ENCODE assay signal across 14 cellular contexts in the genomic region with DNA sequence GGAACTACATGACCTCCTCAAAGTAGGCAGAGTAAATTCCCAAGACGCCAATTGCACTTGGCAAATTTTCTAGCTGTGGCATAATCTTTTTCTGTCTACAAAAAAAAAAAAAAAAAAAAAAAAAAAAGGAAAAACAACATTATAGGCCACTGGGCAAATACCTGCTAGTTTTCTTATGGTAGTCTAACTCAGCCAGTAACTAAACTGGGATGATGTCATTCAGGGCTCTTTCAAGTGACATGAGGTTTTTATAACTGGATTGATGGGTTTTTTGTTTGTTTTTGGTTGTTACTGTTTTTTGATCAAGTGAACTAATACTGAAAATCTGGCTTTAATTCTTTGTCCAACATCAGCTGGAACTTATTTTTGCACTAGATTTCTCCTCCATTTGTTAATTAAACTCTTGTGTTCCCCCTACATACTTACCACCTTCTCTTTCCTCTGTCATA. TPM values are rescaled to one million over a fixed set of nuclear protein-coding genes. Genes with fewer than 3 reads are reported as not detected.
DNase-seq lines count a peak whose midpoint lies in the region; ATAC-seq, FAIRE-seq and TF ChIP-seq lines count a peak whose summit lies in the region.
"Had no signal": no experiment of that assay in that cellular context is flagged by ENCODE, and none has a peak within 500 bp of the region (broad histone marks: within the 10 kb centered on the region; RNA-seq: fewer than 3 reads in every experiment).

No MANE protein-coding gene starts in this region.

- peaks cover 13% of the 10 kb centered on the region for H3K36me3 Mint-ChIP-seq in T-cell
- H3K36me3 Mint-ChIP-seq: natural killer cell treated with Interleukin-12 subunit alpha and Interleukin-12 subunit beta and Interleukin-15 and Interleukin-18, amount 100 ng/mL, for 72 hours had no signal

- H4K91ac ChIP-seq in mesenchymal stem cell (ENCODE audit: low read length): no peak overlapping the region

- peaks cover 24% of the 10 kb centered on the region for H3K4me1 ChIP-seq in A549
- peaks cover 7% of the 10 kb centered on the region for H3K4me1 ChIP-seq in mesenchymal stem cell (ENCODE audit: control insufficient read depth, insufficient read depth, low read depth, low read length)

- ATAC-seq in A549: no peak
- ATAC-seq in T-cell (replicated peaks in 1 of 4): no peak
- ATAC-seq in HG03135 (IDR thresholded peaks at IDR 0.05; ENCODE audit: unreplicated experiment): no peak
- ATAC-seq in GM19351 (IDR thresholded peaks at IDR 0.05; ENCODE audit: unreplicated experiment): no peak
- ATAC-seq: activated CD8-positive, alpha-beta T cell treated with anti-CD3 and anti-CD28 coated beads, Interleukin-2, amount 10 ng/mL, durations not matched to agents 7 days and 5 days; natural killer cell treated with Interleukin-12 subunit alpha and Interleukin-12 subunit beta and Interleukin-15 and Interleukin-18, amount 100 ng/mL, for 72 hours; stimulated activated naive CD8-positive, alpha-beta T cell treated with anti-CD3 and anti-CD28 coated beads, Interleukin-15, Interleukin-2, amounts not matched to agents 100 U/mL and 50 U/mL, for 24 hours had no signal

- CTCF ChIA-PET in A549 (lab: Yijun Ruan, JAX): interaction anchor here (1.3 to 1.9 kb wide), 3 partner anchors 9 to 20 kb away, joined by 4 to 9 read pairs (median 4); partner anchors contain the start of gene TRDMT1
- CTCF ChIA-PET in T-cell (lab: Charles Lee): interaction anchor here (0.6 kb wide), 3 partner anchors 47 to 443 kb away, joined by 3 to 6 read pairs (median 4); no protein-coding TSS in a partner anchor

- H3K4me2 ChIP-seq in A549 (peak overlapping the region; percentile 11; the same call in 1 of the 3 replicates), mesenchymal stem cell (ENCODE audit: low read length, poor library complexity, severe bottlenecking) (no peak overlapping the region)

- no peaks in the 10 kb centered on the region for H3K9me3 Mint-ChIP-seq in T-cell
- H3K9me3 Mint-ChIP-seq: activated T-helper 1 cell treated with anti-CD3 and anti-CD28 coated beads, Interleukin-12 subunit alpha, Interleukin-12 subunit beta, Interleukin-2, Interleukin-4 antibody, amounts not matched to agents 30 ng/mL and 10 ng/mL and 1 ng/mL, durations not matched to agents 14 hours and 24 hours and 36 hours; natural killer cell treated with Interleukin-12 subunit alpha and Interleukin-12 subunit beta and Interleukin-15 and Interleukin-18, amount 100 ng/mL, for 72 hours had no signal

- TF ChIP-seq EP300 in A549 (IDR thresholded peaks at IDR 0.05): no peak

- no peak overlapping the region for H3K23ac ChIP-seq in mesenchymal stem cell (ENCODE audit: low read length in 2 of 2)

- POLR2A ChIA-PET in A549 (lab: Yijun Ruan, JAX): interaction anchor here (0.6 to 0.7 kb wide), 3 partner anchors 9 to 368 kb away, joined by 3 to 4 read pairs (median 3); no protein-coding TSS in a partner anchor
- POLR2A ChIA-PET in T-cell (lab: Charles Lee): interaction anchor here in 1 of 2 donors (1.3 kb wide), 1 partner anchor 9 kb away, joined by 3 read pairs; no protein-coding TSS in a partner anchor

- H3K36me3 ChIP-seq in mesenchymal stem cell (ENCODE audit: control insufficient read depth in 1 of 2, insufficient read depth in 2 of 2, low read depth in 1 of 2, low read length in 2 of 2) (no peaks in the 10 kb centered on the region), brain microvascular endothelial cell (replicated peaks) (no peaks in the 10 kb centered on the region)
- H3K36me3 ChIP-seq: uterus had no signal

- no peak overlapping the region for H2BK5ac ChIP-seq in mesenchymal stem cell (ENCODE audit: low read depth, low read length, poor library complexity, severe bottlenecking)

- no peak overlapping the region for H3K18ac ChIP-seq in mesenchymal stem cell (ENCODE audit: low read depth in 1 of 2, low read length in 2 of 2)

- H3K79me1 ChIP-seq in mesenchymal stem cell (replicated peaks; ENCODE audit: low read length, poor library complexity, severe bottlenecking): peaks cover 8% of the 10 kb centered on the region

- no peak overlapping the region for H3K27ac Mint-ChIP-seq in T-cell
- H3K27ac Mint-ChIP-seq: activated CD8-positive, alpha-beta T cell treated with anti-CD3 and anti-CD28 coated beads, Interleukin-2, amount 10 ng/mL, durations not matched to agents 7 days and 5 days; activated T-helper 1 cell treated with anti-CD3 and anti-CD28 coated beads, Interleukin-12 subunit alpha, Interleukin-12 subunit beta, Interleukin-2, Interleukin-4 antibody, amounts not matched to agents 30 ng/mL and 10 ng/mL and 1 ng/mL, durations not matched to agents 14 hours and 24 hours and 36 hours; natural killer cell treated with Interleukin-12 subunit alpha and Interleukin-12 subunit beta and Interleukin-15 and Interleukin-18, amount 100 ng/mL, for 72 hours had no signal

- no peak overlapping the region for H3K27ac ChIP-seq in A549
- H3K27ac ChIP-seq in mesenchymal stem cell (ENCODE audit: low read length, poor library complexity, severe bottlenecking): no peak overlapping the region
- H3K27ac ChIP-seq in brain microvascular endothelial cell: no peak overlapping the region
- H3K27ac ChIP-seq: uterus had no signal

- WGBS in A549 (ENCODE audit: missing lambda C conversion rate): 50% methylated on average over 1 of the region's 1 CpG
- WGBS in mesenchymal stem cell: no CpG with 5 or more reads among the region's 1 CpG

- no peak overlapping the region for H2AK5ac ChIP-seq in mesenchymal stem cell (ENCODE audit: low read length, severe bottlenecking)

- no peak for FAIRE-seq in A549 (lab: Jason Lieb, UNC)

- H2BK15ac ChIP-seq in mesenchymal stem cell (ENCODE audit: low read depth, poor library complexity, severe bottlenecking): no peak overlapping the region

- H3K4me3 ChIP-seq in A549 (no peak overlapping the region), mesenchymal stem cell (ENCODE audit: insufficient read depth in 1 of 2, low read depth in 1 of 2, low read length in 2 of 2) (no peak overlapping the region), brain microvascular endothelial cell (ENCODE audit: low read depth, low read length) (no peak overlapping the region)
- H3K4me3 ChIP-seq: uterus had no signal

- no peak overlapping the region for H3K4ac ChIP-seq in mesenchymal stem cell (ENCODE audit: low read depth in 1 of 2, low read length in 2 of 2)

- TF ChIP-seq POLR2A in A549 (IDR thresholded peaks at IDR 0.05; ENCODE audit: low read length): no peak

- H3K9me3 ChIP-seq in A549: no peaks in the 10 kb centered on the region
- no peaks in the 10 kb centered on the region for H3K9me3 ChIP-seq in mesenchymal stem cell (ENCODE audit: control insufficient read depth, low read length)
- H3K9me3 ChIP-seq: uterus had no signal

- TF ChIP-seq CTCF in A549 (IDR thresholded peaks at IDR 0.05): no peak
- no peak for TF ChIP-seq CTCF in brain microvascular endothelial cell (IDR thresholded peaks at IDR 0.05; ENCODE audit: low read depth, low read length, missing control alignments)

- no peak overlapping the region for H2BK12ac ChIP-seq in mesenchymal stem cell (ENCODE audit: low read length in 2 of 2)

- peaks cover 8 to 44% (median 34%) of the 10 kb centered on the region in 3 donors for H3K4me1 Mint-ChIP-seq in T-cell

- no peak overlapping the region for H2BK120ac ChIP-seq in mesenchymal stem cell (ENCODE audit: low read depth, low read length)

- no peak overlapping the region for H4K8ac ChIP-seq in mesenchymal stem cell (ENCODE audit: low read length)

- no peak overlapping the region for H3K14ac ChIP-seq in mesenchymal stem cell (ENCODE audit: low read length in 2 of 2)

- H3K9ac ChIP-seq in mesenchymal stem cell (ENCODE audit: low read length): peak overlapping the region; percentile 62

- in situ Hi-C loops in brain microvascular endothelial cell (cut with HindIII; ENCODE audit: low pct_ligation_motif_present, low sequenced_read_pairs): no loop called here

- no peak for TF ChIP-seq RAD21 in A549 (conservative IDR thresholded peaks at IDR 0.05 in 1 of 2, IDR thresholded peaks at IDR 0.05 in 1 of 2)

- DNase-seq in A549 (ENCODE audit: low read depth in 1 of 2, low spot score in 1 of 2) (no peak), ELR (ENCODE audit: low read depth) (peak; percentile 23), astrocyte of the hippocampus (ENCODE audit: low read depth, low spot score) (peak; percentile 57), mesenchymal stem cell (no peak), T-cell (no peak), brain microvascular endothelial cell (no peak)
- DNase-seq: RPMI8226; stimulated activated naive CD8-positive, alpha-beta T cell treated with anti-CD3 and anti-CD28 coated beads, Interleukin-15, Interleukin-2, amounts not matched to agents 100 U/mL and 50 U/mL, for 24 hours; uterus had no signal

- no peak overlapping the region for H2AFZ ChIP-seq in mesenchymal stem cell (ENCODE audit: low read depth, low read length)

- H3K4me3 Mint-ChIP-seq in T-cell: no peak overlapping the region
- H3K4me3 Mint-ChIP-seq: activated CD8-positive, alpha-beta T cell treated with anti-CD3 and anti-CD28 coated beads, Interleukin-2, amount 10 ng/mL, durations not matched to agents 7 days and 5 days; activated T-helper 1 cell treated with anti-CD3 and anti-CD28 coated beads, Interleukin-12 subunit alpha, Interleukin-12 subunit beta, Interleukin-2, Interleukin-4 antibody, amounts not matched to agents 30 ng/mL and 10 ng/mL and 1 ng/mL, durations not matched to agents 14 hours and 24 hours and 36 hours; natural killer cell treated with Interleukin-12 subunit alpha and Interleukin-12 subunit beta and Interleukin-15 and Interleukin-18, amount 100 ng/mL, for 72 hours had no signal

- H3K27me3 Mint-ChIP-seq in T-cell: no peaks in the 10 kb centered on the region
- H3K27me3 Mint-ChIP-seq: natural killer cell treated with Interleukin-12 subunit alpha and Interleukin-12 subunit beta and Interleukin-15 and Interleukin-18, amount 100 ng/mL, for 72 hours had no signal

- H3K27me3 ChIP-seq in mesenchymal stem cell (ENCODE audit: control insufficient read depth in 1 of 2, insufficient read depth in 1 of 2, low read length in 2 of 2) (no peaks in the 10 kb centered on the region), brain microvascular endothelial cell (replicated peaks) (no peaks in the 10 kb centered on the region)
- H3K27me3 ChIP-seq: uterus had no signal

RNA-seq across cellular contexts. Expression of gene VIM, which starts 7.4 kb away (rescaled TPM):
- polyA plus RNA-seq in A549 (2011; rRNA removed) (773 and 848 TPM in 2 replicates), A549 (2017; fragmentation: RNase III; extraction: RNeasy Plus Mini Kit Qiagen cat#74134 plus additional on column Dnase treatment) (830 to 987 TPM (median 875 TPM) in 3 replicates)
- polyA plus RNA-seq in A549 (2012; cell fraction: cytosol; rRNA removed): 842 and 1,013 TPM in 2 replicates
- polyA plus RNA-seq in A549 (2012; cell fraction: nucleus; rRNA removed): 1,036 and 2,636 TPM in 2 replicates
- 792 and 808 TPM in 2 replicates for polyA minus RNA-seq in A549 (2011; rRNA and poly(A)+ RNA removed)
- polyA plus RNA-seq in mesenchymal stem cell (2013, experiment 1 of 2): 5,108 TPM
- 5,084 TPM for polyA plus RNA-seq in mesenchymal stem cell (2013, experiment 2 of 2)
- 1,000 to 10,000 TPM in 4 of 5 donors, 100 to 1,000 TPM in 1; 704 to 1,632 (median 1,212) TPM for total RNA-seq in T-cell

RNA-seq across cellular contexts. Expression of gene TRDMT1, which starts 19.2 kb away (rescaled TPM):
- polyA plus RNA-seq in A549 (2011; rRNA removed) (5.7 and 7.4 TPM in 2 replicates), A549 (2017; fragmentation: RNase III; extraction: RNeasy Plus Mini Kit Qiagen cat#74134 plus additional on column Dnase treatment) (2.4 to 3.4 TPM (median 3.3 TPM) in 3 replicates)
- polyA plus RNA-seq in A549 (2012; cell fraction: cytosol; rRNA removed): 1.8 and 1.9 TPM in 2 replicates
- polyA plus RNA-seq in A549 (2012; cell fraction: nucleus; rRNA removed): 1.0 and 1.1 TPM in 2 replicates
- polyA minus RNA-seq in A549 (2011; rRNA and poly(A)+ RNA removed): 4.6 and 5.1 TPM in 2 replicates
- 4.6 TPM for polyA plus RNA-seq in mesenchymal stem cell (2013, experiment 1 of 2)
- 4.0 TPM for polyA plus RNA-seq in mesenchymal stem cell (2013, experiment 2 of 2)
- total RNA-seq in T-cell: 10 to 100 TPM; 14.1 to 22.6 (median 20.5) TPM

Comparison
In these comparisons a context has a peak if more than half of its experiments do, and no peak if none do; other contexts are left out.
1. DNase-seq: peak in ELR (single experiment) and astrocyte of the hippocampus (single experiment); none in A549 (0 of 2), mesenchymal stem cell (single experiment), T-cell (0 of 34) and brain microvascular endothelial cell (single experiment).